ENCODE assay signal across 8 cellular contexts in the genomic region with DNA sequence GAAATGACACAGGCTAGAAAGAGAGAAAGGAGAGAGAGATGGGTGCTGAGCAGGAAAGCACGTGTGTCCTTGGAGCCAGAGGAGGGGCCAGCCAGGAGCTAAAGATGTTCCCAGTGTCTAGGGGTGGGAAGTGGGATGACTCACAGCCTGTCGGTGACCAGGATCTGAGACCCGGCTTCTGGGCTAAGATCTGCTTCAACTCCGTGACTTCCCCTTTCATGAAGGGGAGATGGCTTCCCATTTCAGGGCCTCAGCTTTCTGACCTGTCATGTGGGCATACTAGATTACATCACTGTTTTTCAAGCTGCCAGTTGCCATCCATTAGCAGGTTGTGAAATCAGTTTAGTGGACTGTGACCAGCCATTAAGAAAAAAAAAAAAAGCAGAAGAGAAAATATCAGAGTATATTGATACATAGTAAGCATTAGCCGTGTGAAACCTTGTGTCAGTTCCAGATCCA. TPM values are rescaled to one million over a fixed set of nuclear protein-coding genes. Genes with fewer than 3 reads are reported as not detected.
DNase-seq lines count a peak whose midpoint lies in the region; ATAC-seq and TF ChIP-seq lines count a peak whose summit lies in the region.

No MANE protein-coding gene starts in this region.

- H3K27me3 Mint-ChIP-seq in CD14-positive monocyte (ENCODE audit: low read depth in 3 of 3), result peaks cover 0 to 5% (median 3%) of the 10 kb centered on the region in 3 donors
- H3K27me3 Mint-ChIP-seq in stimulated activated naive CD8-positive, alpha-beta T cell treated with anti-CD3 and anti-CD28 coated beads, Interleukin-15, amount 100 ng/mL, for 72 hours, result peaks cover 31% of the 10 kb centered on the region

- H3K4me3 Mint-ChIP-seq in CD14-positive monocyte, result peak overlapping the region in 1 of 2 donors; percentile 31
- H3K4me3 Mint-ChIP-seq in stimulated activated naive CD8-positive, alpha-beta T cell treated with anti-CD3 and anti-CD28 coated beads, Interleukin-15, amount 100 ng/mL, for 72 hours, result peak overlapping the region in 1 of 2 donors; percentile 3

- H3K4me3 ChIP-seq in fibroblast of pulmonary artery (replicated peaks; ENCODE audit: low read depth, low read length), result no peak overlapping the region

- H3K27ac Mint-ChIP-seq in CD14-positive monocyte, result peak overlapping the region; percentile 96 to 99 (median 98)
- H3K27ac Mint-ChIP-seq in stimulated activated naive CD8-positive, alpha-beta T cell treated with anti-CD3 and anti-CD28 coated beads, Interleukin-15, amount 100 ng/mL, for 72 hours, result peak overlapping the region; percentile 16 to 22

- peaks cover 0 to 5% (median 0%) of the 10 kb centered on the region in 7 donors for H3K9me3 Mint-ChIP-seq in CD14-positive monocyte
- no peaks in the 10 kb centered on the region for H3K9me3 Mint-ChIP-seq in stimulated activated naive CD8-positive, alpha-beta T cell treated with anti-CD3 and anti-CD28 coated beads, Interleukin-15, amount 100 ng/mL, for 72 hours

- ATAC-seq in GM21576 (IDR thresholded peaks at IDR 0.05; ENCODE audit: unreplicated experiment), result peak; percentile 95
- peak; percentile 61 for ATAC-seq in stimulated activated naive CD8-positive, alpha-beta T cell treated with anti-CD3 and anti-CD28 coated beads, Interleukin-15, amount 100 ng/mL, for 72 hours

- peaks cover 58% of the 10 kb centered on the region for H3K4me1 Mint-ChIP-seq in CD14-positive monocyte
- peaks cover 10% of the 10 kb centered on the region for H3K4me1 Mint-ChIP-seq in stimulated activated naive CD8-positive, alpha-beta T cell treated with anti-CD3 and anti-CD28 coated beads, Interleukin-15, amount 100 ng/mL, for 72 hours

- intact Hi-C loops in CD14-positive monocyte (cut with micrococcal nuclease), result loop anchor here in 1 of 2 donors (2.0 to 5.0 kb wide), 2 partner anchors 46 to 82 kb away; no protein-coding TSS in a partner anchor

- H3K36me3 Mint-ChIP-seq in CD14-positive monocyte, result peaks cover 2 to 5% of the 10 kb centered on the region in 2 donors

- TF ChIP-seq CTCF in CD14-positive monocyte (IDR thresholded peaks at IDR 0.05) (no peak), fibroblast of pulmonary artery (IDR thresholded peaks at IDR 0.05; ENCODE audit: low read length, missing control alignments) (no peak)

- peak; percentile 98 for DNase-seq in CD14-positive monocyte (ENCODE audit: low spot score)
- peak; percentile 100 for DNase-seq in MV-4-11 (lab: John Stamatoyannopoulos, UW)
- peak; percentile 29 for DNase-seq in fibroblast of pulmonary artery (ENCODE audit: low read depth)
- peak in 1 of 2 donors; percentile 16 for DNase-seq in stimulated activated naive CD8-positive, alpha-beta T cell treated with anti-CD3 and anti-CD28 coated beads, Interleukin-15, amount 100 ng/mL, for 72 hours
- DNase-seq in NCI-H146 (lab: John Stamatoyannopoulos, UW), result no peak
- DNase-seq in GM03348 (ENCODE audit: low spot score), result no peak
- no peak for DNase-seq in activated CD8-positive, alpha-beta memory T cell treated with anti-CD3 and anti-CD28 coated beads, Interleukin-2, amount 50 U/mL, for 48 hours

RNA-seq across cellular contexts. Expression of a gene that starts 5.4 kb away (rescaled TPM):
- polyA plus RNA-seq in CD14-positive monocyte, result not detected

Comparison
In these comparisons a context has a peak if more than half of its experiments do, and no peak if none do; other contexts are left out.
1. DNase-seq: peak in CD14-positive monocyte (single experiment), MV-4-11 (single experiment) and fibroblast of pulmonary artery (single experiment); none in NCI-H146 (single experiment), GM03348 (single experiment) and activated CD8-positive, alpha-beta memory T cell treated with anti-CD3 and anti-CD28 coated beads, Interleukin-2, amount 50 U/mL, for 48 hours (single experiment).